ENCODE assay signal across 8 cellular contexts in genomic region chr11:115503886-115504278, GRCh38. TPM values are rescaled to one million over a fixed set of nuclear protein-coding genes. Genes with fewer than 3 reads are reported as not detected.
A peak's percentile ranks its signal among the peaks of the same experiment; 100 is the strongest.
DNase-seq lines count a peak whose midpoint lies in the region; ATAC-seq and TF ChIP-seq lines count a peak whose summit lies in the region.

No MANE protein-coding gene starts in this region.

- H3K9me3 ChIP-seq in breast epithelium: no peaks in the 10 kb centered on the region
- H3K9me3 ChIP-seq in iPS-18a (ENCODE audit: control insufficient read depth, low read depth, low read length): no peaks in the 10 kb centered on the region
- H3K9me3 ChIP-seq in subcutaneous abdominal adipose tissue (ENCODE audit: control insufficient read depth in 5 of 5, low read length in 5 of 5): no peaks in the 10 kb centered on the region

- no peaks in the 10 kb centered on the region for H3K36me3 ChIP-seq in breast epithelium
- no peaks in the 10 kb centered on the region for H3K36me3 ChIP-seq in iPS-18a (ENCODE audit: control insufficient read depth, low read depth, low read length)
- no peaks in the 10 kb centered on the region for H3K36me3 ChIP-seq in subcutaneous abdominal adipose tissue (ENCODE audit: control insufficient read depth in 5 of 5, insufficient read depth in 5 of 5, low read length in 5 of 5)

- H3K4me3 Mint-ChIP-seq in MCF 10A (ENCODE audit: unreplicated experiment): no peak overlapping the region
- peak overlapping the region; percentile 61 for H3K4me3 Mint-ChIP-seq in activated T-helper 17 cell treated with anti-CD3 and anti-CD28 coated beads, Interleukin-2, amount 50 U/mL, for 72 hours

- CTCF ChIA-PET in MCF 10A (lab: Yijun Ruan, JAX): no interaction called here

- H3K9ac ChIP-seq in iPS-18a (ENCODE audit: low read length) (peak overlapping the region; percentile 54), subcutaneous abdominal adipose tissue (ENCODE audit: low read length in 5 of 5) (peak overlapping the region in 4 of 5 donors; percentile 48 to 82 (median 72))

- peak overlapping the region; percentile 46 to 72 (median 67) for H3K4me3 ChIP-seq in breast epithelium
- H3K4me3 ChIP-seq in iPS-18a (ENCODE audit: low read length): peak overlapping the region; percentile 97
- H3K4me3 ChIP-seq in subcutaneous abdominal adipose tissue (ENCODE audit: low read depth in 1 of 5, low read length in 5 of 5): peak overlapping the region; percentile 66 to 90 (median 90)

- ATAC-seq in activated T-helper 17 cell treated with anti-CD3 and anti-CD28 coated beads, Interleukin-2, amount 50 U/mL, for 72 hours (replicated peaks): peak; percentile 8

- H3K27ac ChIP-seq in breast epithelium (peak overlapping the region; percentile 81 to 82), iPS-18a (ENCODE audit: low read length) (no peak overlapping the region), subcutaneous abdominal adipose tissue (ENCODE audit: low read depth, low read length) (peak overlapping the region; percentile 49)

- H3K36me3 Mint-ChIP-seq in MCF 10A (ENCODE audit: insufficient read depth, unreplicated experiment): no peaks in the 10 kb centered on the region
- H3K36me3 Mint-ChIP-seq in activated T-helper 17 cell treated with anti-CD3 and anti-CD28 coated beads, Interleukin-2, amount 50 U/mL, for 72 hours (ENCODE audit: low read depth): no peaks in the 10 kb centered on the region

- TF ChIP-seq CTCF in breast epithelium (IDR thresholded peaks at IDR 0.05) (no peak), MCF 10A (IDR thresholded peaks at IDR 0.05; ENCODE audit: unreplicated experiment) (no peak)

- in situ Hi-C loops in KBM-7 (cut with MboI; ENCODE audit: low pct_unique_long_range_greater_than_20kb, low sequenced_read_pairs): no loop called here

- H3K27ac Mint-ChIP-seq in MCF 10A (ENCODE audit: low read depth, unreplicated experiment): no peak overlapping the region
- no peak overlapping the region for H3K27ac Mint-ChIP-seq in activated T-helper 17 cell treated with anti-CD3 and anti-CD28 coated beads, Interleukin-2, amount 50 U/mL, for 72 hours

- no peaks in the 10 kb centered on the region for H3K9me3 Mint-ChIP-seq in MCF 10A (ENCODE audit: unreplicated experiment)
- H3K9me3 Mint-ChIP-seq in activated T-helper 17 cell treated with anti-CD3 and anti-CD28 coated beads, Interleukin-2, amount 50 U/mL, for 72 hours: no peaks in the 10 kb centered on the region

- H3K27me3 Mint-ChIP-seq in MCF 10A (ENCODE audit: insufficient read depth, unreplicated experiment): peaks cover 35% of the 10 kb centered on the region
- H3K27me3 Mint-ChIP-seq in activated T-helper 17 cell treated with anti-CD3 and anti-CD28 coated beads, Interleukin-2, amount 50 U/mL, for 72 hours: peaks cover 17% of the 10 kb centered on the region

- H3K4me1 ChIP-seq in breast epithelium (no peaks in the 10 kb centered on the region), iPS-18a (ENCODE audit: control insufficient read depth, low read depth, low read length) (peaks cover 14% of the 10 kb centered on the region), subcutaneous abdominal adipose tissue (ENCODE audit: control insufficient read depth in 5 of 5, insufficient read depth in 5 of 5, low read length in 5 of 5) (peaks cover 0 to 40% (median 32%) of the 10 kb centered on the region in 5 donors)

- TF ChIP-seq POLR2A in breast epithelium (IDR thresholded peaks at IDR 0.05): no peak

- H3K27me3 ChIP-seq in breast epithelium (peaks cover 4 to 5% of the 10 kb centered on the region in 2 donors), iPS-18a (ENCODE audit: control insufficient read depth, insufficient read depth, low read length) (peaks cover 71% of the 10 kb centered on the region), subcutaneous abdominal adipose tissue (ENCODE audit: control insufficient read depth in 5 of 5, insufficient read depth in 4 of 5, low read length in 5 of 5) (peaks cover 0 to 5% (median 3%) of the 10 kb centered on the region in 5 donors)

- DNase-seq in breast epithelium (ENCODE audit: low spot score in 2 of 2): no peak
- no peak for DNase-seq in MCF 10A (ENCODE audit: unreplicated experiment)
- DNase-seq in KG1 (lab: John Stamatoyannopoulos, UW): no peak
- DNase-seq in KBM-7: no peak
- DNase-seq in NCI-H510A treated with DMSO at 0.1 percent for 48 hours (lab: John Stamatoyannopoulos, UW): no peak

- H3K4me1 Mint-ChIP-seq in MCF 10A (ENCODE audit: insufficient read depth, unreplicated experiment): peaks cover 5% of the 10 kb centered on the region
- H3K4me1 Mint-ChIP-seq in activated T-helper 17 cell treated with anti-CD3 and anti-CD28 coated beads, Interleukin-2, amount 50 U/mL, for 72 hours: no peaks in the 10 kb centered on the region

- POLR2A ChIA-PET in MCF 10A (lab: Yijun Ruan, JAX): no interaction called here

- no TSS peak for BruUV-seq in MCF 10A (replicated peaks; lab: Mats Ljungman, UMichigan)

- intact Hi-C loops in breast epithelium (cut with DNase I; ENCODE audit: low total_unique reads) (no loop called here), MCF 10A (cut with micrococcal nuclease) (no loop called here)

RNA-seq across cellular contexts. Expression of gene CADM1, which starts 0.3 kb away (rescaled TPM):
- total RNA-seq in breast epithelium: 10 to 100 TPM in 2 of 3 donors, 1 to 10 TPM in 1; 5.3 to 48.4 (median 33.1) TPM
- total RNA-seq in MCF 10A (2022): not detected in 2 replicates
- total RNA-seq in activated T-helper 17 cell treated with anti-CD3 and anti-CD28 coated beads, Interleukin-2, amount 50 U/mL, for 72 hours: 1 to 10 TPM in 1 of 2 donors, under 1 TPM in 1; 0.61 to 1.3 TPM
